ENCODE assay signal across 1 cellular context in genomic region chr20:3420211-3420707, GRCh38.
TF ChIP-seq lines count a peak whose summit lies in the region.

No MANE protein-coding gene starts in this region.

TF ChIP-seq in HepG2, 621 proteins besides CTCF, POLR2A, EP300 and RAD21 (continued from another document):
- TF ChIP-seq HMGXB3 (CRISPR knock-in tag; IDR thresholded peaks at IDR 0.05; ENCODE audit: borderline replicate concordance) (no peak), ZNF670 (CRISPR knock-in tag; IDR thresholded peaks at IDR 0.05; ENCODE audit: borderline replicate concordance) (no peak), AFF4 (CRISPR knock-in tag; IDR thresholded peaks at IDR 0.05) (no peak), STAG1 (CRISPR knock-in tag; IDR thresholded peaks at IDR 0.05) (no peak), HNF1B (CRISPR knock-in tag; IDR thresholded peaks at IDR 0.05) (0 out of 2 replicates have a peak, but pooled peaks have one; percentile 27), SMAD9 (CRISPR knock-in tag; IDR thresholded peaks at IDR 0.05) (no peak), ASH2L (IDR thresholded peaks at IDR 0.05; ENCODE audit: insufficient read length, low read depth, low read length) (no peak), HMG20B (CRISPR knock-in tag; conservative IDR thresholded peaks at IDR 0.05) (no peak), ATAD3A (CRISPR knock-in tag; IDR thresholded peaks at IDR 0.05) (no peak), CEBPB (IDR thresholded peaks at IDR 0.05; ENCODE audit: borderline replicate concordance, low read depth, low read length) (0 out of 2 replicates have a peak, but pooled peaks have one; percentile 7), ZNF674 (CRISPR knock-in tag; IDR thresholded peaks at IDR 0.05; ENCODE audit: low read depth) (no peak), USF2 (IDR thresholded peaks at IDR 0.05; ENCODE audit: low read depth, low read length) (peak; percentile 29; the same call in 1 of the 2 replicates), USF2 (CRISPR knock-in tag; IDR thresholded peaks at IDR 0.05; ENCODE audit: borderline replicate concordance) (no peak), RAD51 (IDR thresholded peaks at IDR 0.05; ENCODE audit: borderline replicate concordance) (peak; percentile 29; the same call in 1 of the 2 replicates), ZFP82 (CRISPR knock-in tag; IDR thresholded peaks at IDR 0.05; ENCODE audit: borderline replicate concordance) (no peak), ZBTB42 (CRISPR knock-in tag; IDR thresholded peaks at IDR 0.05) (no peak), CBFB (CRISPR knock-in tag; IDR thresholded peaks at IDR 0.05) (no peak), RNF2 (conservative IDR thresholded peaks at IDR 0.05; ENCODE audit: low read depth) (0 out of 2 replicates have a peak, but pooled peaks have one; percentile 29), ZNF382 (CRISPR knock-in tag; IDR thresholded peaks at IDR 0.05; ENCODE audit: borderline replicate concordance) (no peak), YY1 (IDR thresholded peaks at IDR 0.05; ENCODE audit: insufficient read depth, insufficient replicate concordance, low read depth, low read length) (peak; percentile 20)
